In genomic region chr14:43539210-43539609, GRCh38 we compare ENCODE assay signal across 9 cellular contexts.
DNase-seq lines count a peak whose midpoint lies in the region; ATAC-seq, FAIRE-seq and TF ChIP-seq lines count a peak whose summit lies in the region.
"Had no signal": no experiment of that assay in that cellular context is flagged by ENCODE, and none has a peak within 500 bp of the region (broad histone marks: within the 10 kb centered on the region; RNA-seq: fewer than 3 reads in every experiment).

No MANE protein-coding gene starts in this region.

- no peak overlapping the region for H3K18ac ChIP-seq in IMR-90 (ENCODE audit: low read depth, low read length)

- H3K4me3 Mint-ChIP-seq in astrocyte (ENCODE audit: unreplicated experiment): no peak overlapping the region
- no peak overlapping the region for H3K4me3 Mint-ChIP-seq in CD4-positive, alpha-beta T cell

- H3K14ac ChIP-seq in IMR-90 (replicated peaks; ENCODE audit: low read depth, low read length): no peak overlapping the region

- no peaks in the 10 kb centered on the region for H3K27me3 ChIP-seq in IMR-90 (ENCODE audit: control insufficient read depth, insufficient read depth, low read length)
- H3K27me3 ChIP-seq in astrocyte (ENCODE audit: insufficient read depth, low read length): no peaks in the 10 kb centered on the region
- no peaks in the 10 kb centered on the region for H3K27me3 ChIP-seq in testis
- no peaks in the 10 kb centered on the region for H3K27me3 ChIP-seq in CD4-positive, alpha-beta T cell (ENCODE audit: control insufficient read depth, insufficient read depth, low read length)
- H3K27me3 ChIP-seq: SJCRH30 had no signal

- no peak for TF ChIP-seq RAD21 in IMR-90 (IDR thresholded peaks at IDR 0.05; ENCODE audit: low read length)

- POLR2A ChIA-PET in IMR-90 (lab: Charles Lee; ENCODE audit: unreplicated experiment): no interaction called here
- POLR2A ChIA-PET in CD4-positive, alpha-beta T cell (lab: Charles Lee): no interaction called here

- no peaks in the 10 kb centered on the region for H3K27me3 Mint-ChIP-seq in astrocyte (ENCODE audit: low read depth, unreplicated experiment)
- no peaks in the 10 kb centered on the region for H3K27me3 Mint-ChIP-seq in CD4-positive, alpha-beta T cell

- TF ChIP-seq POLR2A in IMR-90 (IDR thresholded peaks at IDR 0.05; ENCODE audit: low read depth, low read length) (no peak), testis (IDR thresholded peaks at IDR 0.05) (no peak)

- H3K4me1 ChIP-seq in IMR-90 (ENCODE audit: control insufficient read depth, insufficient read depth, low read length) (no peaks in the 10 kb centered on the region), astrocyte (ENCODE audit: insufficient read depth, low read length) (no peaks in the 10 kb centered on the region), testis (no peaks in the 10 kb centered on the region)
- H3K4me1 ChIP-seq: SJCRH30 had no signal

- dilution Hi-C loops in IMR-90 (cut with HindIII; ENCODE audit: low sequenced_read_pairs, unreplicated experiment): no loop called here

- H3K27ac Mint-ChIP-seq in astrocyte (ENCODE audit: unreplicated experiment): no peak overlapping the region
- no peak overlapping the region for H3K27ac Mint-ChIP-seq in CD4-positive, alpha-beta T cell

- H3K9me1 ChIP-seq in IMR-90 (ENCODE audit: insufficient read depth, low read length): no peaks in the 10 kb centered on the region

- no peaks in the 10 kb centered on the region for H3K79me2 ChIP-seq in astrocyte (ENCODE audit: insufficient read depth, low read length)

- H3K36me3 Mint-ChIP-seq in astrocyte (ENCODE audit: low read depth, unreplicated experiment): no peaks in the 10 kb centered on the region
- H3K36me3 Mint-ChIP-seq in CD4-positive, alpha-beta T cell (ENCODE audit: low read depth): no peaks in the 10 kb centered on the region

- in situ Hi-C loops in IMR-90 (cut with MboI; ENCODE audit: low sequenced_read_pairs): no loop called here

- no peak overlapping the region for H2BK5ac ChIP-seq in IMR-90 (ENCODE audit: low read depth, low read length, poor library complexity, severe bottlenecking)

- no peak overlapping the region for H4K5ac ChIP-seq in IMR-90 (ENCODE audit: low read depth, low read length)

- no peak overlapping the region for H2AK9ac ChIP-seq in IMR-90 (replicated peaks; ENCODE audit: low read depth, low read length, poor library complexity)

- H3K79me1 ChIP-seq in IMR-90 (ENCODE audit: low read depth in 1 of 2, low read length in 2 of 2): no peaks in the 10 kb centered on the region

- no peak overlapping the region for H3K4me3 ChIP-seq in IMR-90 (ENCODE audit: insufficient read depth, low read depth, low read length)
- no peak overlapping the region for H3K4me3 ChIP-seq in astrocyte (ENCODE audit: insufficient read depth, low read depth, low read length)
- H3K4me3 ChIP-seq in testis: no peak overlapping the region
- H3K4me3 ChIP-seq: SJCRH30 had no signal

- H3K9ac ChIP-seq in IMR-90 (ENCODE audit: low read depth, low read length): no peak overlapping the region
- no peak overlapping the region for H3K9ac ChIP-seq in astrocyte (ENCODE audit: low read length)

- H3K4me2 ChIP-seq in IMR-90 (ENCODE audit: low read depth, low read length): no peak overlapping the region
- H3K4me2 ChIP-seq in astrocyte (ENCODE audit: low read length): no peak overlapping the region

- peaks cover 14% of the 10 kb centered on the region for H3K9me3 ChIP-seq in IMR-90 (ENCODE audit: control insufficient read depth, insufficient read depth, low read length)
- H3K9me3 ChIP-seq in astrocyte (ENCODE audit: insufficient read depth, low read depth, low read length): peaks cover 5% of the 10 kb centered on the region
- no peaks in the 10 kb centered on the region for H3K9me3 ChIP-seq in testis
- peaks cover 4% of the 10 kb centered on the region for H3K9me3 ChIP-seq in CD4-positive, alpha-beta T cell (ENCODE audit: control insufficient read depth, low read length)
- H3K9me3 ChIP-seq: SJCRH30 had no signal

- H3K4me1 Mint-ChIP-seq in astrocyte (ENCODE audit: low read depth, unreplicated experiment): no peaks in the 10 kb centered on the region
- no peaks in the 10 kb centered on the region for H3K4me1 Mint-ChIP-seq in CD4-positive, alpha-beta T cell (ENCODE audit: low read depth)

- CTCF ChIA-PET in IMR-90 (lab: Yijun Ruan, JAX): no interaction called here
- CTCF ChIA-PET in CD4-positive, alpha-beta T cell (lab: Charles Lee): no interaction called here

- no peak overlapping the region for H3K27ac ChIP-seq in IMR-90 (ENCODE audit: insufficient read depth, low read length)
- no peak overlapping the region for H3K27ac ChIP-seq in astrocyte (ENCODE audit: low read depth, low read length)
- H3K27ac ChIP-seq in testis: no peak overlapping the region
- no peak overlapping the region for H3K27ac ChIP-seq in CD4-positive, alpha-beta T cell (ENCODE audit: low read depth, low read length)
- H3K27ac ChIP-seq: SJCRH30 had no signal

- H4K91ac ChIP-seq in IMR-90 (ENCODE audit: insufficient read depth, low read depth, low read length): no peak overlapping the region

- FAIRE-seq in astrocyte (lab: Jason Lieb, UNC): no peak

- intact Hi-C loops in IMR-90 (cut with micrococcal nuclease) (no loop called here), testis (cut with DNase I; ENCODE audit: low total_unique reads) (no loop called here), posterior cingulate gyrus (cut with DNase I) (no loop called here)
- intact Hi-C loops in CD4-positive, alpha-beta T cell (cut with DNase I, micrococcal nuclease): no loop called here

- no peaks in the 10 kb centered on the region for H3K36me3 ChIP-seq in IMR-90 (ENCODE audit: control insufficient read depth, insufficient read depth, low read length)
- H3K36me3 ChIP-seq in astrocyte (ENCODE audit: insufficient read depth, low read length): no peaks in the 10 kb centered on the region
- H3K36me3 ChIP-seq in testis (ENCODE audit: low read depth, missing control alignments): no peaks in the 10 kb centered on the region
- H3K36me3 ChIP-seq: SJCRH30 had no signal

- no peak overlapping the region for H2BK15ac ChIP-seq in IMR-90 (ENCODE audit: low read depth, low read length)

- H2AK5ac ChIP-seq in IMR-90 (ENCODE audit: low read depth, low read length): no peak overlapping the region

- H2BK20ac ChIP-seq in IMR-90 (ENCODE audit: low read depth, low read length): no peak overlapping the region

- no peak overlapping the region for H2BK120ac ChIP-seq in IMR-90 (ENCODE audit: low read depth, low read length)

- H4K20me1 ChIP-seq in IMR-90 (ENCODE audit: insufficient read depth, low read length) (no peaks in the 10 kb centered on the region), astrocyte (ENCODE audit: insufficient read depth, low read length) (no peaks in the 10 kb centered on the region)

- peak; percentile 0 for DNase-seq in IMR-90
- no peak for DNase-seq in astrocyte (ENCODE audit: low read depth)
- DNase-seq in islet precursor cell: peak; percentile 58
- peak; percentile 65 for DNase-seq in testis
- no peak for DNase-seq in posterior cingulate gyrus
- DNase-seq in CD4-positive, alpha-beta T cell: no peak
- DNase-seq: NCI-H1092 treated with DMSO at 0.1 percent for 48 hours had no signal

- ATAC-seq in IMR-90 (ENCODE audit: low read depth) (no peak), GM18519 (IDR thresholded peaks at IDR 0.05; ENCODE audit: low FRiP score, unreplicated experiment) (no peak)
- no peak for ATAC-seq in CD4-positive, alpha-beta T cell (ENCODE audit: poor library complexity)

- peaks cover 1% of the 10 kb centered on the region for H3K9me3 Mint-ChIP-seq in astrocyte (ENCODE audit: unreplicated experiment)
- H3K9me3 Mint-ChIP-seq in CD4-positive, alpha-beta T cell: peaks cover 11% of the 10 kb centered on the region

- H3K23ac ChIP-seq in IMR-90 (ENCODE audit: low read depth, low read length): no peak overlapping the region

- H3K56ac ChIP-seq in IMR-90 (ENCODE audit: extremely low read depth, insufficient read depth, low read length): no peak overlapping the region

- H4K8ac ChIP-seq in IMR-90 (ENCODE audit: low read depth in 2 of 2, low read length in 2 of 2): no peak overlapping the region

- no peak overlapping the region for H2AFZ ChIP-seq in IMR-90 (replicated peaks; ENCODE audit: low read length, poor library complexity)
- H2AFZ ChIP-seq in astrocyte (ENCODE audit: low read depth, low read length): no peak overlapping the region

- 6% methylated on average over 5 of the region's 6 CpGs; no CpG with 5 or more reads in 1 of the 2 experiments for WGBS in IMR-90 (ENCODE audit: extremely low coverage in 2 of 2, insufficient read length in 1 of 2), 2 experiments
- 23 to 39% methylated on average over 6 of the region's 6 CpGs for WGBS in testis, 2 donors

- TF ChIP-seq CTCF in IMR-90 (conservative IDR thresholded peaks at IDR 0.05; ENCODE audit: low read depth, low read length) (peak; percentile 21; the same call in 1 of the 2 replicates), astrocyte (IDR thresholded peaks at IDR 0.05; ENCODE audit: insufficient read depth, low read depth, low read length) (peak; percentile 16), testis (IDR thresholded peaks at IDR 0.05) (peak; percentile 35 to 64 (median 40))
- TF ChIP-seq CTCF in CD4-positive, alpha-beta T cell (IDR thresholded peaks at IDR 0.05): no peak

- BruUV-seq in IMR-90 (replicated peaks; lab: Mats Ljungman, UMichigan): no TSS peak

- H3K4ac ChIP-seq in IMR-90 (ENCODE audit: low read depth, low read length): no peak overlapping the region

TF ChIP-seq in IMR-90, 13 proteins besides CTCF, POLR2A, EP300 and RAD21 (continues in another document):
- TF ChIP-seq BHLHE40 (IDR thresholded peaks at IDR 0.05; ENCODE audit: low read depth, low read length) (no peak), MAZ (IDR thresholded peaks at IDR 0.05; ENCODE audit: borderline replicate concordance, low read depth, low read length) (no peak), ELK1 (IDR thresholded peaks at IDR 0.05; ENCODE audit: borderline replicate concordance, low read depth, low read length) (no peak), MAFK (IDR thresholded peaks at IDR 0.05; ENCODE audit: low read depth, low read length) (no peak), NFE2L2 (IDR thresholded peaks at IDR 0.05; ENCODE audit: low read depth, low read length) (no peak), RFX5 (IDR thresholded peaks at IDR 0.05; ENCODE audit: low read depth, low read length) (no peak), RCOR1 (IDR thresholded peaks at IDR 0.05; ENCODE audit: insufficient replicate concordance, low read length) (no peak)

Comparison
In these comparisons a context has a peak if more than half of its experiments do, and no peak if none do; other contexts are left out.
1. DNase-seq: peak in IMR-90 (single experiment), islet precursor cell (single experiment) and testis (single experiment); none in astrocyte (single experiment), posterior cingulate gyrus (0 of 10) and CD4-positive, alpha-beta T cell (0 of 10).